In the genomic region with DNA sequence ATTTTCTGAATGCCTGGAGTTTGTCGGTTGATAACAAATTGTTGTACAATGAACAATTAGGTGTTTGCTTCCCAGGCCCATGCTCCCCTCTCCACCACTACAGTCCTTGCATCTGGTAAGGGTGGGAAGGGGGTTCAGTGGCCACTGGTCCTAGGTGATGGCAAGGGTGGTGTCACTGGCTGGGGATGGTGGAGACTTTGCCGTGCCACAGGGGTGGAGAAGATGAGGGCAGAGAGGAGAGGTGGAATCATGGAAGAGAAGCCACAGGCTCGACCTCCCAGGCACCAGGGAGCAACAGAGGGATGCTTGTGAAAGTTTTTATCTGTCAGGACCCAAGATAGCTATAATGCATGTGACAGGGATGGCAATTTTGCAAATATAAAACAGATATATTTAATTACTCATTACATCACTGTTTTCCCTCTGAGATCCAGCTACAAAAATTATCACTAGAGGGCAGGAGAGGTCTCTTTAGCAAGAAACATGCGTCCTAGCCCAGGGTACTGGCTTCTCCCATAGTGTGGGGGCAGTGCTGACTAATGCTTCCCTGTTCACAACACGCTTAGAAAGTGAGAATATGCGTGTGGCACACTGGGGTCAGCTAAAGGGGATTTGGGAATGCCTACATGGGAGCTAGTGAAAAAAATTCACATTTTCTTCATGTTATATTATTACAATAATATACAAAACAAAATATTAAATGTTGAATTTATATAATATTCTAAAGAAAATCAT, we compare ENCODE assay signal across 8 cellular contexts. TPM values are rescaled to one million over a fixed set of nuclear protein-coding genes. Genes with fewer than 3 reads are reported as not detected.
DNase-seq lines count a peak whose midpoint lies in the region; ATAC-seq and TF ChIP-seq lines count a peak whose summit lies in the region.

No MANE protein-coding gene starts in this region.

- ATAC-seq in HG02798 (IDR thresholded peaks at IDR 0.05; ENCODE audit: poor library complexity, unreplicated experiment): no peak

- no peak overlapping the region for H3K27ac ChIP-seq in neutrophil
- H3K27ac ChIP-seq in thyroid gland: no peak overlapping the region

- H3K9me3 ChIP-seq in NT2/D1 (ENCODE audit: insufficient read depth, low read length) (no peaks in the 10 kb centered on the region), neutrophil (no peaks in the 10 kb centered on the region), thyroid gland (no peaks in the 10 kb centered on the region)

- peak overlapping the region; percentile 32 for H3K9ac ChIP-seq in NT2/D1 (ENCODE audit: insufficient read length, low read depth)

- no peak for TF ChIP-seq POLR2A in thyroid gland (IDR thresholded peaks at IDR 0.05)

- TF ChIP-seq CTCF in GM12865 (IDR thresholded peaks at IDR 0.05; ENCODE audit: insufficient read depth, low read depth, low read length, missing control alignments) (peak; percentile 58), fibroblast of villous mesenchyme (IDR thresholded peaks at IDR 0.05; ENCODE audit: insufficient read depth, low read depth, low read length) (peak; percentile 74), neutrophil (IDR thresholded peaks at IDR 0.05) (peak; percentile 39), thyroid gland (IDR thresholded peaks at IDR 0.05) (peak in 5 of 6 experiments; percentile 42 to 77 (median 73))

- 28 to 33% methylated on average over 6 of the region's 6 CpGs for WGBS in thyroid gland, 2 donors

- no peaks in the 10 kb centered on the region for H3K4me1 ChIP-seq in NT2/D1 (ENCODE audit: insufficient read depth, insufficient read length)
- peaks cover 21 to 27% of the 10 kb centered on the region in 2 experiments for H3K4me1 ChIP-seq in neutrophil (ENCODE audit: control insufficient read depth in 1 of 2, insufficient read depth in 1 of 2, low read depth in 1 of 2, low read length in 1 of 2)
- no peaks in the 10 kb centered on the region for H3K4me1 ChIP-seq in thyroid gland

- H3K27me3 ChIP-seq in NT2/D1 (ENCODE audit: insufficient read depth, insufficient read length) (no peaks in the 10 kb centered on the region), neutrophil (no peaks in the 10 kb centered on the region), thyroid gland (no peaks in the 10 kb centered on the region)

- H3K4me3 ChIP-seq in GM12865 (ENCODE audit: low read depth, low read length) (no peak overlapping the region), NT2/D1 (ENCODE audit: insufficient read length, low read depth) (no peak overlapping the region), fibroblast of villous mesenchyme (ENCODE audit: low read depth, low read length) (no peak overlapping the region), neutrophil (ENCODE audit: low read depth in 1 of 2, low read length in 1 of 2) (no peak overlapping the region), thyroid gland (replicated peaks in 1 of 3) (no peak overlapping the region)
- no peak overlapping the region for H3K4me3 ChIP-seq in Jurkat, Clone E6-1 (ENCODE audit: low read length)

- DNase-seq in GM12865 (ENCODE audit: low read depth) (peak; percentile 73), NT2/D1 (ENCODE audit: low read depth, low spot score) (peak; percentile 64), activated T-cell treated with anti-CD3 and anti-CD28 coated beads for 48 hours (ENCODE audit: low read depth) (peak; percentile 21), fibroblast of villous mesenchyme (ENCODE audit: low read depth) (peak; percentile 89), thyroid gland (peak; percentile 72 to 76)
- peak; percentile 74 for DNase-seq in Jurkat, Clone E6-1 (ENCODE audit: low read depth, low spot score)

- H3K36me3 ChIP-seq in NT2/D1 (ENCODE audit: insufficient read depth, insufficient read length, low read length): no peaks in the 10 kb centered on the region
- no peaks in the 10 kb centered on the region for H3K36me3 ChIP-seq in neutrophil
- H3K36me3 ChIP-seq in thyroid gland: no peaks in the 10 kb centered on the region

- intact Hi-C loops in thyroid gland (cut with DNase I): loop anchor here (5.0 to 10.0 kb wide), 2 partner anchors 249 to 331 kb away; no protein-coding TSS in a partner anchor

RNA-seq across cellular contexts. Expression of a gene that starts 49.0 kb away (rescaled TPM):
- 9.3 TPM for polyA plus RNA-seq in Jurkat, Clone E6-1 (2012; ENCODE audit: insufficient read depth, insufficient read length)
- 14.5 and 22.9 TPM in 2 replicates for total RNA-seq in fibroblast of villous mesenchyme
- total RNA-seq in thyroid gland: 10 to 100 TPM in 2 of 4 donors, 1 to 10 TPM in 2; 3.8 to 13.0 (median 7.6) TPM

Comparison
In these comparisons a context has a peak if more than half of its experiments do, and no peak if none do; other contexts are left out.
1. DNase-seq: peak in every context shown above with its lines; median percentile 89 in fibroblast of villous mesenchyme; 74 in Jurkat, Clone E6-1; 74 in thyroid gland; 73 in GM12865; 64 in NT2/D1; 21 in activated T-cell treated with anti-CD3 and anti-CD28 coated beads for 48 hours.